Comparison of ENCODE assay signal across 8 cellular contexts in the genomic region with DNA sequence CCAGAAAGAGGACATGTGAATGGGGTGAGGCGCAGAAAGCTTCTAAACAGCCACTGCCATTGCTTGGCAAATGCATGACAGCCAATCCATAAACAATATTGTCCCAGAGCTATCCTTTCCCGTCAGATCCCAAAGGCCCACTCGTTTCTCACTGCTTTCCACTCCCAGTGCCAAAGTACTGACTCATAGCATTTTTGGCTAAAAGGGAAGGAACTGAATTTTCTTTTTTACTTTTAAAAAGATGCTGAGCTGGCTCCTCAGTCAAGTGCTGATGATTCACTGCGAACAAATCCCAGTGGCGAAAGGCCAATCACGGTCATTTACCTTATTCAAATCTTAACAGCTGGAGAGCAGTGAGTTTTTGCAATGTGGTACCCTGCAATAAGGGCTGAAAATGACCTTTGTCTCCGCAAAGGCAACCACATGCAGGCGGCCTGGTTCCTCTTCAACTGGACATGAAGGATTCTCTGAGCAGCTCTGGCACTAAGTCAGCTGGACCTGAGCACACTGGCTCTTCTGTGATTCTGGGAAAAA.
DNase-seq lines count a peak whose midpoint lies in the region; ATAC-seq and TF ChIP-seq lines count a peak whose summit lies in the region.

No MANE protein-coding gene starts in this region.

- POLR2A ChIA-PET in MCF 10A (lab: Yijun Ruan, JAX) = interaction anchor here (0.6 to 2.6 kb wide), 20 partner anchors 9 to 664 kb away, joined by 3 to 30 read pairs (median 4); no protein-coding TSS in a partner anchor

- DNase-seq in GM04504 (ENCODE audit: low read depth) = peak; percentile 92
- peak; percentile 94 for DNase-seq in MCF 10A (ENCODE audit: unreplicated experiment)
- DNase-seq in inferior parietal cortex (ENCODE audit: extremely low spot score) = peak; percentile 63
- no peak for DNase-seq in NCI-H748 treated with DMSO at 0.1 percent for 48 hours (lab: John Stamatoyannopoulos, UW)
- DNase-seq in NCI-H526 (lab: John Stamatoyannopoulos, UW) = no peak
- no peak for DNase-seq in NCI-H524 (lab: John Stamatoyannopoulos, UW)

- CTCF ChIA-PET in MCF 10A (lab: Yijun Ruan, JAX) = interaction anchor here (0.6 to 10.1 kb wide), 41 partner anchors 8 to 1003 kb away, joined by 3 to 278 read pairs (median 4); no protein-coding TSS in a partner anchor

- no peak overlapping the region for H3K9ac ChIP-seq in skeletal muscle tissue (ENCODE audit: low read depth in 1 of 3, low read length in 3 of 3)

- peaks cover 4% of the 10 kb centered on the region for H3K9me3 Mint-ChIP-seq in MCF 10A (ENCODE audit: unreplicated experiment)

- BruUV-seq in MCF 10A (replicated peaks; lab: Mats Ljungman, UMichigan) = no TSS peak

- no peaks in the 10 kb centered on the region for H3K27me3 ChIP-seq in skeletal muscle tissue (ENCODE audit: control insufficient read depth in 3 of 3, insufficient read depth in 3 of 3, low read length in 3 of 3)

- peak overlapping the region; percentile 77 for H3K27ac Mint-ChIP-seq in MCF 10A (ENCODE audit: low read depth, unreplicated experiment)

- intact Hi-C loops in MCF 10A (cut with micrococcal nuclease) = loop anchor here (1.0 to 10.0 kb wide), 6 partner anchors 15 to 1001 kb away; partner anchors contain the start of gene SPART

- no peaks in the 10 kb centered on the region for H3K27me3 Mint-ChIP-seq in MCF 10A (ENCODE audit: insufficient read depth, unreplicated experiment)

- H3K4me1 Mint-ChIP-seq in MCF 10A (ENCODE audit: insufficient read depth, unreplicated experiment) = peaks cover 17% of the 10 kb centered on the region

- peaks cover 7% of the 10 kb centered on the region for H3K36me3 Mint-ChIP-seq in MCF 10A (ENCODE audit: insufficient read depth, unreplicated experiment)

- H3K9me3 ChIP-seq in skeletal muscle tissue (ENCODE audit: control insufficient read depth in 3 of 3, low read length in 3 of 3) = no peaks in the 10 kb centered on the region

- TF ChIP-seq CTCF in MCF 10A (IDR thresholded peaks at IDR 0.05; ENCODE audit: unreplicated experiment) = no peak

- peak overlapping the region; percentile 81 for H3K27ac ChIP-seq in skeletal muscle tissue (ENCODE audit: low read depth, low read length)

- H3K4me3 ChIP-seq in skeletal muscle tissue (ENCODE audit: low read length in 3 of 3) = no peak overlapping the region

- H3K4me1 ChIP-seq in skeletal muscle tissue (ENCODE audit: control insufficient read depth in 3 of 3, insufficient read depth in 3 of 3, low read length in 3 of 3) = peaks cover 0 to 3% (median 0%) of the 10 kb centered on the region in 3 donors

- no peaks in the 10 kb centered on the region for H3K36me3 ChIP-seq in skeletal muscle tissue (ENCODE audit: control insufficient read depth in 3 of 3, insufficient read depth in 3 of 3, low read length in 3 of 3)

- no peak for ATAC-seq in GM19351 (IDR thresholded peaks at IDR 0.05; ENCODE audit: unreplicated experiment)

- H3K4me3 Mint-ChIP-seq in MCF 10A (ENCODE audit: unreplicated experiment) = no peak overlapping the region

Comparison
In these comparisons a context has a peak if more than half of its experiments do, and no peak if none do; other contexts are left out.
1. DNase-seq: peak in GM04504 (single experiment), MCF 10A (single experiment) and inferior parietal cortex (single experiment); none in NCI-H748 treated with DMSO at 0.1 percent for 48 hours (single experiment), NCI-H526 (0 of 2) and NCI-H524 (0 of 2).